Comparison of ENCODE assay signal across 28 cellular contexts in genomic region chr5:146514575-146514974, GRCh38. TPM values are rescaled to one million over a fixed set of nuclear protein-coding genes. Genes with fewer than 3 reads are reported as not detected.
"Had no signal": no experiment of that assay in that cellular context is flagged by ENCODE, and none has a peak within 500 bp of the region (broad histone marks: within the 10 kb centered on the region; RNA-seq: fewer than 3 reads in every experiment).

No MANE protein-coding gene starts in this region.

- DNase-seq: effector CD4-positive, alpha-beta T cell; foreskin melanocyte; heart left ventricle; hippocampal formation; left colon; left ventricle myocardium superior; mesenchymal stem cell; naive thymus-derived CD4-positive, alpha-beta T cell; psoas muscle; retina; stimulated activated CD4-positive, alpha-beta T cell treated with anti-CD3 and anti-CD28 coated beads, Interleukin-2, amount 100 ng/mL, for 24 hours; stimulated activated CD4-positive, alpha-beta T cell treated with anti-CD3 and anti-CD28 coated beads, Interleukin-4, amount 100 ng/mL, for 4 hours; stimulated activated naive B cell treated with anti-CD40 and anti-IgM and Interleukin-4, amounts not matched to agents 10 μg/mL and 1 μg/mL and 100 μg/mL, for 72 hours; stimulated activated naive CD8-positive, alpha-beta T cell treated with anti-CD3 and anti-CD28 coated beads, Interleukin-15, amount 100 ng/mL, for 72 hours; transverse colon had no signal

- H3K27ac ChIP-seq: coronary artery, heart left ventricle, neutrophil, psoas muscle, skin epidermis, thoracic aorta, transverse colon had no signal

- ATAC-seq: heart left ventricle; left colon; left ventricle myocardium superior; naive thymus-derived CD4-positive, alpha-beta T cell; sciatic nerve; stimulated activated naive B cell treated with anti-CD40 and anti-IgM and Interleukin-4, amounts not matched to agents 10 μg/mL and 1 μg/mL and 100 μg/mL, for 72 hours; stimulated activated naive CD8-positive, alpha-beta T cell treated with anti-CD3 and anti-CD28 coated beads, Interleukin-15, amount 100 ng/mL, for 72 hours had no signal

- H3K9me3 ChIP-seq: heart left ventricle, neutrophil, psoas muscle, thoracic aorta, transverse colon had no signal

- H3K4me3 ChIP-seq: coronary artery, heart left ventricle, lung, psoas muscle, skin epidermis, thoracic aorta, transverse colon had no signal

- H3K27me3 ChIP-seq: neutrophil, transverse colon had no signal

- H3K4me1 ChIP-seq: heart left ventricle, psoas muscle had no signal

RNA-seq across cellular contexts. Expression of gene GPR151, which starts 1.4 kb away (rescaled TPM):
- total RNA-seq: dermis microvascular lymphatic vessel endothelial cell; heart left ventricle; kidney epithelial cell; left colon; left ventricle myocardium superior; lung; mononuclear cell; naive thymus-derived CD4-positive, alpha-beta T cell; osteoblast; psoas muscle; sciatic nerve; subcutaneous adipose tissue; thoracic aorta; transverse colon; ureter had no signal
- polyA plus RNA-seq: esophagus, heart left ventricle, lung, psoas muscle had no signal
